Comparison of ENCODE assay signal across 11 cellular contexts in genomic region chr22:27913162-27913741, GRCh38. TPM values are rescaled to one million over a fixed set of nuclear protein-coding genes. Genes with fewer than 3 reads are reported as not detected.
DNase-seq lines count a peak whose midpoint lies in the region; ATAC-seq, FAIRE-seq and TF ChIP-seq lines count a peak whose summit lies in the region.
"Had no signal": no experiment of that assay in that cellular context is flagged by ENCODE, and none has a peak within 500 bp of the region (broad histone marks: within the 10 kb centered on the region; RNA-seq: fewer than 3 reads in every experiment).

No MANE protein-coding gene starts in this region.

- FAIRE-seq in RCC 7860 (lab: Jason Lieb, UNC), result no peak

- CTCF ChIA-PET in CD8-positive, alpha-beta T cell (lab: Charles Lee), result interaction anchor here (1.5 kb wide), 1 partner anchor 33 kb away, joined by 4 read pairs; no protein-coding TSS in a partner anchor

- ATAC-seq in CD8-positive, alpha-beta T cell, result no peak
- no peak for ATAC-seq in HG02588 (IDR thresholded peaks at IDR 0.05; ENCODE audit: unreplicated experiment)

- no peak overlapping the region for H3K4me3 Mint-ChIP-seq in CD8-positive, alpha-beta T cell
- H3K4me3 Mint-ChIP-seq in mesothelial cell of epicardium, result no peak overlapping the region

- peaks cover 12% of the 10 kb centered on the region for H3K4me1 ChIP-seq in CD8-positive, alpha-beta T cell (ENCODE audit: insufficient read depth, low read length)

- H3K36me3 ChIP-seq in CD8-positive, alpha-beta T cell (ENCODE audit: insufficient read depth, low read length), result no peaks in the 10 kb centered on the region

- POLR2A ChIA-PET in CD8-positive, alpha-beta T cell (lab: Charles Lee), result no interaction called here

- H3K9me3 Mint-ChIP-seq in CD8-positive, alpha-beta T cell, result no peaks in the 10 kb centered on the region
- no peaks in the 10 kb centered on the region for H3K9me3 Mint-ChIP-seq in mesothelial cell of epicardium

- peak overlapping the region; percentile 12 for H3K27ac Mint-ChIP-seq in CD8-positive, alpha-beta T cell
- peak overlapping the region; percentile 88 for H3K27ac Mint-ChIP-seq in mesothelial cell of epicardium

- no peaks in the 10 kb centered on the region for H3K27me3 ChIP-seq in CD8-positive, alpha-beta T cell (ENCODE audit: insufficient read depth, low read length)

- H3K27me3 Mint-ChIP-seq in CD8-positive, alpha-beta T cell (ENCODE audit: low read depth), result no peaks in the 10 kb centered on the region
- no peaks in the 10 kb centered on the region for H3K27me3 Mint-ChIP-seq in mesothelial cell of epicardium (ENCODE audit: low read depth)

- no peak overlapping the region for H3K27ac ChIP-seq in CD8-positive, alpha-beta T cell (ENCODE audit: low read depth, low read length)

- intact Hi-C loops in CD8-positive, alpha-beta T cell (cut with DNase I, micrococcal nuclease), result loop anchor here (10.0 kb wide), 3 partner anchors 892 to 1428 kb away; partner anchors contain the start of genes XBP1 (in 2 of the 2), EWSR1 (in 1 of the 2), HPS4 (in 1 of the 2) and RHBDD3 (in 1 of the 2)

- DNase-seq in CD8-positive, alpha-beta T cell, result no peak
- DNase-seq in LNCaP clone FGC (ENCODE audit: low read depth), result peak; percentile 82
- peak; percentile 27 for DNase-seq in choroid plexus epithelial cell (ENCODE audit: low read depth)
- DNase-seq in mesothelial cell of epicardium (ENCODE audit: low spot score in 2 of 2, unreplicated experiment in 2 of 2), result no peak
- DNase-seq in D341Med (ENCODE audit: low spot score), result no peak
- no peak for DNase-seq in RCC 7860 (ENCODE audit: low spot score)
- DNase-seq in SKM-1 (lab: John Stamatoyannopoulos, UW; ENCODE audit: unreplicated experiment), result no peak
- DNase-seq: DMS79 treated with DMSO at 0.1 percent for 48 hours, hippocampal formation, NCI-H82 had no signal

- no peaks in the 10 kb centered on the region for H3K9me3 ChIP-seq in CD8-positive, alpha-beta T cell (ENCODE audit: low read length)

- H3K4me1 Mint-ChIP-seq in CD8-positive, alpha-beta T cell (ENCODE audit: low read depth), result peaks cover 53% of the 10 kb centered on the region
- peaks cover 68% of the 10 kb centered on the region for H3K4me1 Mint-ChIP-seq in mesothelial cell of epicardium

- H3K4me3 ChIP-seq in CD8-positive, alpha-beta T cell (ENCODE audit: low read depth, low read length), result no peak overlapping the region
- H3K4me3 ChIP-seq in LNCaP clone FGC (ENCODE audit: low read depth, low read length) (no peak overlapping the region), choroid plexus epithelial cell (ENCODE audit: low read depth, low read length) (no peak overlapping the region)

- TF ChIP-seq CTCF in CD8-positive, alpha-beta T cell (IDR thresholded peaks at IDR 0.05), result no peak
- TF ChIP-seq CTCF in LNCaP clone FGC (IDR thresholded peaks at IDR 0.05; ENCODE audit: control insufficient read depth, extremely low read depth, insufficient read depth) (no peak), choroid plexus epithelial cell (conservative IDR thresholded peaks at IDR 0.05; ENCODE audit: low read depth, low read length) (no peak), mesothelial cell of epicardium (IDR thresholded peaks at IDR 0.05; ENCODE audit: unreplicated experiment) (no peak)

- peaks cover 55% of the 10 kb centered on the region for H3K36me3 Mint-ChIP-seq in CD8-positive, alpha-beta T cell
- H3K36me3 Mint-ChIP-seq in mesothelial cell of epicardium, result peaks cover 12% of the 10 kb centered on the region

RNA-seq across cellular contexts. Expression of gene PITPNB, which starts 5.8 kb away (rescaled TPM):
- 10 to 100 TPM; 40.8 to 41.5 TPM for total RNA-seq in CD8-positive, alpha-beta T cell
- total RNA-seq in mesothelial cell of epicardium, result 93.0 to 97.2 TPM (median 96.2 TPM) in 3 replicates

Comparison
In these comparisons a context has a peak if more than half of its experiments do, and no peak if none do; other contexts are left out.
1. DNase-seq: peak in LNCaP clone FGC (single experiment) and choroid plexus epithelial cell (single experiment); none in CD8-positive, alpha-beta T cell (0 of 7), mesothelial cell of epicardium (0 of 2), D341Med (single experiment), RCC 7860 (single experiment) and SKM-1 (single experiment).